ENCODE assay signal across 1 cellular context in the genomic region with DNA sequence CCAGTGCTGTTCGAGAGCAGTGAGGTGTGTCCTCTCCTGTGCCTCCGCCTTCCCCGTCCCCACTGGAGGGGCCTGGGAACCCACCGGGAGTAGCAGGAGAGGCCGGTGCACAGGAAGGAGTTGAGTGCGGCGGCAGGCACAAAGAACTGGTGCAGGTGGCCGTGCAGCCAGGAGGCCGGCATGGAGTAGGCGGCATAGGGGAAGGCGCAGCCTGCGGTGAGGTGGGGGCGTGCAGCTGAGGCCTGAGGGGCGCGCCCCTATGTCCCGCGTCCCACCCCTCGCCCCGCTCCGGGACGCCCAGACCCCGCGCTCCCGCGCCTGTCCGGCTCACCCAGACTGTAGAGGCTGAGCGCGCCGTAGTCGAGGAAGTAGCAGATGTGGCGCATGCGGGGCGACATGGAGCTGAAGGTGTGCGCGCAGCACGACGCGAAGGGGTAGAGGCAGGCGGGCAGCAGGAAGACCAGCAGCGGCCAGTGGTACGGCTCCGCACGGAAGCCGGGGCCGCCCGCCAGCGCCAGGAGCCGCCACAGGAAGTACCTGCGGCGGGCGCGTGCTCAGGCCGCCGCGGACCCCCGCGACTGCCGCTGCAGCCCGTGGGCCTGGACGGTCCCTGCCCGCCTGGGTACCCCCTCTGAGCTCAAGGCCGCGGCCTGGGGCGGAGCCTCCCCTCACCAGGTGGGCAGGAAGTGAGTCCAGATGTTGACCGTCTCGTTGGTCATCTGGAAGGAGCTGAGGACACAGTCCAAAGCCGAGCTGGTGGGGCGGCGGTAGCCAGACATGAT.
TF ChIP-seq lines count a peak whose summit lies in the region.

No MANE protein-coding gene starts in this region.

TF ChIP-seq in HepG2, 621 proteins besides CTCF, POLR2A, EP300 and RAD21 (continued from another document and continues in another):
- TF ChIP-seq, protein P1, sequence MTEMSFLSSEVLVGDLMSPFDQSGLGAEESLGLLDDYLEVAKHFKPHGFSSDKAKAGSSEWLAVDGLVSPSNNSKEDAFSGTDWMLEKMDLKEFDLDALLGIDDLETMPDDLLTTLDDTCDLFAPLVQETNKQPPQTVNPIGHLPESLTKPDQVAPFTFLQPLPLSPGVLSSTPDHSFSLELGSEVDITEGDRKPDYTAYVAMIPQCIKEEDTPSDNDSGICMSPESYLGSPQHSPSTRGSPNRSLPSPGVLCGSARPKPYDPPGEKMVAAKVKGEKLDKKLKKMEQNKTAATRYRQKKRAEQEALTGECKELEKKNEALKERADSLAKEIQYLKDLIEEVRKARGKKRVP (CRISPR knock-in tag; IDR thresholded peaks at IDR 0.05), result no peak
- TF ChIP-seq, protein P2, sequence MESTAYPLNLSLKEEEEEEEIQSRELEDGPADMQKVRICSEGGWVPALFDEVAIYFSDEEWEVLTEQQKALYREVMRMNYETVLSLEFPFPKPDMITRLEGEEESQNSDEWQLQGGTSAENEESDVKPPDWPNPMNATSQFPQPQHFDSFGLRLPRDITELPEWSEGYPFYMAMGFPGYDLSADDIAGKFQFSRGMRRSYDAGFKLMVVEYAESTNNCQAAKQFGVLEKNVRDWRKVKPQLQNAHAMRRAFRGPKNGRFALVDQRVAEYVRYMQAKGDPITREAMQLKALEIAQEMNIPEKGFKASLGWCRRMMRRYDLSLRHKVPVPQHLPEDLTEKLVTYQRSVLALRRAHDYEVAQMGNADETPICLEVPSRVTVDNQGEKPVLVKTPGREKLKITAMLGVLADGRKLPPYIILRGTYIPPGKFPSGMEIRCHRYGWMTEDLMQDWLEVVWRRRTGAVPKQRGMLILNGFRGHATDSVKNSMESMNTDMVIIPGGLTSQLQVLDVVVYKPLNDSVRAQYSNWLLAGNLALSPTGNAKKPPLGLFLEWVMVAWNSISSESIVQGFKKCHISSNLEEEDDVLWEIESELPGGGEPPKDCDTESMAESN (CRISPR knock-in tag; conservative IDR thresholded peaks at IDR 0.05), result no peak
- TF ChIP-seq EEA1 (CRISPR knock-in tag; IDR thresholded peaks at IDR 0.05; ENCODE audit: borderline replicate concordance), result peak; percentile 87; the same call in 1 of the 2 replicates
- TF ChIP-seq, protein P3, sequence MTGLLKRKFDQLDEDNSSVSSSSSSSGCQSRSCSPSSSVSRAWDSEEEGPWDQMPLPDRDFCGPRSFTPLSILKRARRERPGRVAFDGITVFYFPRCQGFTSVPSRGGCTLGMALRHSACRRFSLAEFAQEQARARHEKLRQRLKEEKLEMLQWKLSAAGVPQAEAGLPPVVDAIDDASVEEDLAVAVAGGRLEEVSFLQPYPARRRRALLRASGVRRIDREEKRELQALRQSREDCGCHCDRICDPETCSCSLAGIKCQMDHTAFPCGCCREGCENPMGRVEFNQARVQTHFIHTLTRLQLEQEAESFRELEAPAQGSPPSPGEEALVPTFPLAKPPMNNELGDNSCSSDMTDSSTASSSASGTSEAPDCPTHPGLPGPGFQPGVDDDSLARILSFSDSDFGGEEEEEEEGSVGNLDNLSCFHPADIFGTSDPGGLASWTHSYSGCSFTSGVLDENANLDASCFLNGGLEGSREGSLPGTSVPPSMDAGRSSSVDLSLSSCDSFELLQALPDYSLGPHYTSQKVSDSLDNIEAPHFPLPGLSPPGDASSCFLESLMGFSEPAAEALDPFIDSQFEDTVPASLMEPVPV (CRISPR knock-in tag; IDR thresholded peaks at IDR 0.05), result no peak
- 0 out of 2 replicates have a peak, but pooled peaks have one; percentile 27 for TF ChIP-seq ZBTB20 (CRISPR knock-in tag; IDR thresholded peaks at IDR 0.05; ENCODE audit: borderline replicate concordance, low read depth)
- TF ChIP-seq STAG1 (CRISPR knock-in tag; IDR thresholded peaks at IDR 0.05), result no peak
- TF ChIP-seq ZNF850 (CRISPR knock-in tag; conservative IDR thresholded peaks at IDR 0.05), result no peak
- TF ChIP-seq, protein P4, sequence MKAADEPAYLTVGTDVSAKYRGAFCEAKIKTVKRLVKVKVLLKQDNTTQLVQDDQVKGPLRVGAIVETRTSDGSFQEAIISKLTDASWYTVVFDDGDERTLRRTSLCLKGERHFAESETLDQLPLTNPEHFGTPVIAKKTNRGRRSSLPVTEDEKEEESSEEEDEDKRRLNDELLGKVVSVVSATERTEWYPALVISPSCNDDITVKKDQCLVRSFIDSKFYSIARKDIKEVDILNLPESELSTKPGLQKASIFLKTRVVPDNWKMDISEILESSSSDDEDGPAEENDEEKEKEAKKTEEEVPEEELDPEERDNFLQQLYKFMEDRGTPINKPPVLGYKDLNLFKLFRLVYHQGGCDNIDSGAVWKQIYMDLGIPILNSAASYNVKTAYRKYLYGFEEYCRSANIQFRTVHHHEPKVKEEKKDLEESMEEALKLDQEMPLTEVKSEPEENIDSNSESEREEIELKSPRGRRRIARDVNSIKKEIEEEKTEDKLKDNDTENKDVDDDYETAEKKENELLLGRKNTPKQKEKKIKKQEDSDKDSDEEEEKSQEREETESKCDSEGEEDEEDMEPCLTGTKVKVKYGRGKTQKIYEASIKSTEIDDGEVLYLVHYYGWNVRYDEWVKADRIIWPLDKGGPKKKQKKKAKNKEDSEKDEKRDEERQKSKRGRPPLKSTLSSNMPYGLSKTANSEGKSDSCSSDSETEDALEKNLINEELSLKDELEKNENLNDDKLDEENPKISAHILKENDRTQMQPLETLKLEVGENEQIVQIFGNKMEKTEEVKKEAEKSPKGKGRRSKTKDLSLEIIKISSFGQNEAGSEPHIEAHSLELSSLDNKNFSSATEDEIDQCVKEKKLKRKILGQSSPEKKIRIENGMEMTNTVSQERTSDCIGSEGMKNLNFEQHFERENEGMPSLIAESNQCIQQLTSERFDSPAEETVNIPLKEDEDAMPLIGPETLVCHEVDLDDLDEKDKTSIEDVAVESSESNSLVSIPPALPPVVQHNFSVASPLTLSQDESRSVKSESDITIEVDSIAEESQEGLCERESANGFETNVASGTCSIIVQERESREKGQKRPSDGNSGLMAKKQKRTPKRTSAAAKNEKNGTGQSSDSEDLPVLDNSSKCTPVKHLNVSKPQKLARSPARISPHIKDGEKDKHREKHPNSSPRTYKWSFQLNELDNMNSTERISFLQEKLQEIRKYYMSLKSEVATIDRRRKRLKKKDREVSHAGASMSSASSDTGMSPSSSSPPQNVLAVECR (CRISPR knock-in tag; IDR thresholded peaks at IDR 0.05; ENCODE audit: borderline replicate concordance), result peak; percentile 50; the same call in 1 of the 2 replicates
- no peak for TF ChIP-seq RFX3 (CRISPR knock-in tag; IDR thresholded peaks at IDR 0.05)
- TF ChIP-seq ZNF883 (CRISPR knock-in tag; IDR thresholded peaks at IDR 0.05; ENCODE audit: not compliant biosample characterization), result peak; percentile 80
- TF ChIP-seq AGO1 (IDR thresholded peaks at IDR 0.05; ENCODE audit: low read depth, low read length, poor library complexity, severe bottlenecking), result peak; percentile 91
- TF ChIP-seq SALL1 (CRISPR knock-in tag; IDR thresholded peaks at IDR 0.05), result peak; percentile 54
- peak; percentile 93 for TF ChIP-seq AGO2 (optimal IDR thresholded peaks at IDR 0.05; ENCODE audit: low read depth, low read length)
- peak; percentile 13 for TF ChIP-seq YY1 (IDR thresholded peaks at IDR 0.05; ENCODE audit: insufficient read depth, insufficient replicate concordance, low read depth, low read length)
- TF ChIP-seq, protein P5, sequence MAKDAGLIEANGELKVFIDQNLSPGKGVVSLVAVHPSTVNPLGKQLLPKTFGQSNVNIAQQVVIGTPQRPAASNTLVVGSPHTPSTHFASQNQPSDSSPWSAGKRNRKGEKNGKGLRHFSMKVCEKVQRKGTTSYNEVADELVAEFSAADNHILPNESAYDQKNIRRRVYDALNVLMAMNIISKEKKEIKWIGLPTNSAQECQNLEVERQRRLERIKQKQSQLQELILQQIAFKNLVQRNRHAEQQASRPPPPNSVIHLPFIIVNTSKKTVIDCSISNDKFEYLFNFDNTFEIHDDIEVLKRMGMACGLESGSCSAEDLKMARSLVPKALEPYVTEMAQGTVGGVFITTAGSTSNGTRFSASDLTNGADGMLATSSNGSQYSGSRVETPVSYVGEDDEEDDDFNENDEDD (CRISPR knock-in tag; IDR thresholded peaks at IDR 0.05; ENCODE audit: borderline replicate concordance), result peak; percentile 47; the same call in 1 of the 2 replicates
- TF ChIP-seq, protein P6, sequence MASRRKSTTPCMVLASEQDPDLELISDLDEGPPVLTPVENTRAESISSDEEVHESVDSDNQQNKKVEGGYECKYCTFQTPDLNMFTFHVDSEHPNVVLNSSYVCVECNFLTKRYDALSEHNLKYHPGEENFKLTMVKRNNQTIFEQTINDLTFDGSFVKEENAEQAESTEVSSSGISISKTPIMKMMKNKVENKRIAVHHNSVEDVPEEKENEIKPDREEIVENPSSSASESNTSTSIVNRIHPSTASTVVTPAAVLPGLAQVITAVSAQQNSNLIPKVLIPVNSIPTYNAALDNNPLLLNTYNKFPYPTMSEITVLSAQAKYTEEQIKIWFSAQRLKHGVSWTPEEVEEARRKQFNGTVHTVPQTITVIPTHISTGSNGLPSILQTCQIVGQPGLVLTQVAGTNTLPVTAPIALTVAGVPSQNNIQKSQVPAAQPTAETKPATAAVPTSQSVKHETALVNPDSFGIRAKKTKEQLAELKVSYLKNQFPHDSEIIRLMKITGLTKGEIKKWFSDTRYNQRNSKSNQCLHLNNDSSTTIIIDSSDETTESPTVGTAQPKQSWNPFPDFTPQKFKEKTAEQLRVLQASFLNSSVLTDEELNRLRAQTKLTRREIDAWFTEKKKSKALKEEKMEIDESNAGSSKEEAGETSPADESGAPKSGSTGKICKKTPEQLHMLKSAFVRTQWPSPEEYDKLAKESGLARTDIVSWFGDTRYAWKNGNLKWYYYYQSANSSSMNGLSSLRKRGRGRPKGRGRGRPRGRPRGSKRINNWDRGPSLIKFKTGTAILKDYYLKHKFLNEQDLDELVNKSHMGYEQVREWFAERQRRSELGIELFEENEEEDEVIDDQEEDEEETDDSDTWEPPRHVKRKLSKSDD (CRISPR knock-in tag; IDR thresholded peaks at IDR 0.05; ENCODE audit: low read depth), result no peak; the same call in 1 of the 2 replicates
- TF ChIP-seq ZNF563 (CRISPR knock-in tag; IDR thresholded peaks at IDR 0.05), result peak; percentile 69
- no peak for TF ChIP-seq MEIS1 (CRISPR knock-in tag; IDR thresholded peaks at IDR 0.05; ENCODE audit: borderline replicate concordance)
- TF ChIP-seq ZFAT (CRISPR knock-in tag; conservative IDR thresholded peaks at IDR 0.05), result no peak
- no peak for TF ChIP-seq ZC3H13 (CRISPR knock-in tag; IDR thresholded peaks at IDR 0.05)
- TF ChIP-seq ZNF644 (CRISPR knock-in tag; IDR thresholded peaks at IDR 0.05; ENCODE audit: low read depth), result no peak
- TF ChIP-seq, protein P7, sequence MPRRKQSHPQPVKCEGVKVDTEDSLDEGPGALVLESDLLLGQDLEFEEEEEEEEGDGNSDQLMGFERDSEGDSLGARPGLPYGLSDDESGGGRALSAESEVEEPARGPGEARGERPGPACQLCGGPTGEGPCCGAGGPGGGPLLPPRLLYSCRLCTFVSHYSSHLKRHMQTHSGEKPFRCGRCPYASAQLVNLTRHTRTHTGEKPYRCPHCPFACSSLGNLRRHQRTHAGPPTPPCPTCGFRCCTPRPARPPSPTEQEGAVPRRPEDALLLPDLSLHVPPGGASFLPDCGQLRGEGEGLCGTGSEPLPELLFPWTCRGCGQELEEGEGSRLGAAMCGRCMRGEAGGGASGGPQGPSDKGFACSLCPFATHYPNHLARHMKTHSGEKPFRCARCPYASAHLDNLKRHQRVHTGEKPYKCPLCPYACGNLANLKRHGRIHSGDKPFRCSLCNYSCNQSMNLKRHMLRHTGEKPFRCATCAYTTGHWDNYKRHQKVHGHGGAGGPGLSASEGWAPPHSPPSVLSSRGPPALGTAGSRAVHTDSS (CRISPR knock-in tag; conservative IDR thresholded peaks at IDR 0.05), result no peak
- TF ChIP-seq ZBTB7B (CRISPR knock-in tag; IDR thresholded peaks at IDR 0.05), result no peak
- peak; percentile 65; the same call in 1 of the 2 replicates for TF ChIP-seq ZNF598 (CRISPR knock-in tag; IDR thresholded peaks at IDR 0.05; ENCODE audit: borderline replicate concordance)
- TF ChIP-seq, protein P8, sequence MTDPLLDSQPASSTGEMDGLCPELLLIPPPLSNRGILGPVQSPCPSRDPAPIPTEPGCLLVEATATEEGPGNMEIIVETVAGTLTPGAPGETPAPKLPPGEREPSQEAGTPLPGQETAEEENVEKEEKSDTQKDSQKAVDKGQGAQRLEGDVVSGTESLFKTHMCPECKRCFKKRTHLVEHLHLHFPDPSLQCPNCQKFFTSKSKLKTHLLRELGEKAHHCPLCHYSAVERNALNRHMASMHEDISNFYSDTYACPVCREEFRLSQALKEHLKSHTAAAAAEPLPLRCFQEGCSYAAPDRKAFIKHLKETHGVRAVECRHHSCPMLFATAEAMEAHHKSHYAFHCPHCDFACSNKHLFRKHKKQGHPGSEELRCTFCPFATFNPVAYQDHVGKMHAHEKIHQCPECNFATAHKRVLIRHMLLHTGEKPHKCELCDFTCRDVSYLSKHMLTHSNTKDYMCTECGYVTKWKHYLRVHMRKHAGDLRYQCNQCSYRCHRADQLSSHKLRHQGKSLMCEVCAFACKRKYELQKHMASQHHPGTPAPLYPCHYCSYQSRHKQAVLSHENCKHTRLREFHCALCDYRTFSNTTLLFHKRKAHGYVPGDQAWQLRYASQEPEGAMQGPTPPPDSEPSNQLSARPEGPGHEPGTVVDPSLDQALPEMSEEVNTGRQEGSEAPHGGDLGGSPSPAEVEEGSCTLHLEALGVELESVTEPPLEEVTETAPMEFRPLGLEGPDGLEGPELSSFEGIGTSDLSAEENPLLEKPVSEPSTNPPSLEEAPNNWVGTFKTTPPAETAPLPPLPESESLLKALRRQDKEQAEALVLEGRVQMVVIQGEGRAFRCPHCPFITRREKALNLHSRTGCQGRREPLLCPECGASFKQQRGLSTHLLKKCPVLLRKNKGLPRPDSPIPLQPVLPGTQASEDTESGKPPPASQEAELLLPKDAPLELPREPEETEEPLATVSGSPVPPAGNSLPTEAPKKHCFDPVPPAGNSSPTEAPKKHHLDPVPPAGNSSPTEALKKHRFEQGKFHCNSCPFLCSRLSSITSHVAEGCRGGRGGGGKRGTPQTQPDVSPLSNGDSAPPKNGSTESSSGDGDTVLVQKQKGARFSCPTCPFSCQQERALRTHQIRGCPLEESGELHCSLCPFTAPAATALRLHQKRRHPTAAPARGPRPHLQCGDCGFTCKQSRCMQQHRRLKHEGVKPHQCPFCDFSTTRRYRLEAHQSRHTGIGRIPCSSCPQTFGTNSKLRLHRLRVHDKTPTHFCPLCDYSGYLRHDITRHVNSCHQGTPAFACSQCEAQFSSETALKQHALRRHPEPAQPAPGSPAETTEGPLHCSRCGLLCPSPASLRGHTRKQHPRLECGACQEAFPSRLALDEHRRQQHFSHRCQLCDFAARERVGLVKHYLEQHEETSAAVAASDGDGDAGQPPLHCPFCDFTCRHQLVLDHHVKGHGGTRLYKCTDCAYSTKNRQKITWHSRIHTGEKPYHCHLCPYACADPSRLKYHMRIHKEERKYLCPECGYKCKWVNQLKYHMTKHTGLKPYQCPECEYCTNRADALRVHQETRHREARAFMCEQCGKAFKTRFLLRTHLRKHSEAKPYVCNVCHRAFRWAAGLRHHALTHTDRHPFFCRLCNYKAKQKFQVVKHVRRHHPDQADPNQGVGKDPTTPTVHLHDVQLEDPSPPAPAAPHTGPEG (CRISPR knock-in tag; IDR thresholded peaks at IDR 0.05), result 0 out of 2 replicates have a peak, but pooled peaks have one; percentile 23
- TF ChIP-seq, protein P9, sequence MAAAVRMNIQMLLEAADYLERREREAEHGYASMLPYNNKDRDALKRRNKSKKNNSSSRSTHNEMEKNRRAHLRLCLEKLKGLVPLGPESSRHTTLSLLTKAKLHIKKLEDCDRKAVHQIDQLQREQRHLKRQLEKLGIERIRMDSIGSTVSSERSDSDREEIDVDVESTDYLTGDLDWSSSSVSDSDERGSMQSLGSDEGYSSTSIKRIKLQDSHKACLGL (CRISPR knock-in tag; IDR thresholded peaks at IDR 0.05), result peak; percentile 80
- TF ChIP-seq TRIM24 (CRISPR knock-in tag; IDR thresholded peaks at IDR 0.05), result no peak
- no peak for TF ChIP-seq NFIC (IDR thresholded peaks at IDR 0.05; ENCODE audit: low read length)
- no peak for TF ChIP-seq RORA (CRISPR knock-in tag; IDR thresholded peaks at IDR 0.05)
- TF ChIP-seq, protein P10, sequence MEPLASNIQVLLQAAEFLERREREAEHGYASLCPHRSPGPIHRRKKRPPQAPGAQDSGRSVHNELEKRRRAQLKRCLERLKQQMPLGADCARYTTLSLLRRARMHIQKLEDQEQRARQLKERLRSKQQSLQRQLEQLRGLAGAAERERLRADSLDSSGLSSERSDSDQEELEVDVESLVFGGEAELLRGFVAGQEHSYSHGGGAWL (CRISPR knock-in tag; IDR thresholded peaks at IDR 0.05), result 0 out of 2 replicates have a peak, but pooled peaks have one; percentile 45
